3 cellular contexts compared by ENCODE assay signal in the genomic region with DNA sequence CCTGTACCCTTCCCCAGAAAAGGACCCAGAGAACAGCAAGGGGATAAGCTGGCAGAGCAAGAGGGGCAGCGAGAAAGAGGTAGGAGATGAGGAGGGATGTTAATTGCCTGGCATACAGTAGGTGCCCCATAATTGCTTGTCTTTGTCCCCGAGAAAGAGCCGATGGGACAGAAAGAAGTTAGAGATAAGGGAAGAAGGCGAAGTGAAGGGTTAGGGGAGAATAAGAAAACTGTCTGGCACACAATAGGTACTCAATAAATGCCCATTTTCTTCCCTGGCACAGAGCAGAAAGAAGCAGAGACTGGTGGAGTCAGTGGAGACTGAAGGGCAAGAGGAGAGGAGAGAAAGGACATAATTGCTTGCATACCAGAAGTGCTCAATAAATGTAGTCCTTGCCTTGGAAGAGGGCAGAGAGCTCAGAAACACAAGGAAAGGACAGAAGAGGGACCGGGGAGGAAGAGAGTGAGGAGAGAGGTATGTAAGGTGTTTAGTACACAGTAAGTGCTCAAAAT.
A peak's percentile ranks its signal among the peaks of the same experiment; 100 is the strongest.
TF ChIP-seq lines count a peak whose summit lies in the region.

No MANE protein-coding gene starts in this region.

TF ChIP-seq in HEK293, 187 proteins besides CTCF, POLR2A, EP300 and RAD21:
- TF ChIP-seq PRDM1 (tag by site-specific recombination; IDR thresholded peaks at IDR 0.05) (peak; percentile 83), ZFP69B (tag by site-specific recombination; IDR thresholded peaks at IDR 0.05) (no peak), ZNF792 (tag by site-specific recombination; IDR thresholded peaks at IDR 0.05) (peak; percentile 92; the same call in 1 of the 2 replicates)

TF ChIP-seq in IMR-90, 13 proteins besides CTCF, POLR2A, EP300 and RAD21:
- TF ChIP-seq MXI1 (IDR thresholded peaks at IDR 0.05; ENCODE audit: borderline replicate concordance, low read depth, low read length) (no peak), NFE2L2 (IDR thresholded peaks at IDR 0.05; ENCODE audit: low read depth, low read length) (no peak), RCOR1 (IDR thresholded peaks at IDR 0.05; ENCODE audit: insufficient replicate concordance, low read length) (no peak), BHLHE40 (IDR thresholded peaks at IDR 0.05; ENCODE audit: low read depth, low read length) (no peak), FOS (IDR thresholded peaks at IDR 0.05; ENCODE audit: low read depth, low read length) (no peak), MAZ (IDR thresholded peaks at IDR 0.05; ENCODE audit: borderline replicate concordance, low read depth, low read length) (no peak)
- TF ChIP-seq, protein P1, sequence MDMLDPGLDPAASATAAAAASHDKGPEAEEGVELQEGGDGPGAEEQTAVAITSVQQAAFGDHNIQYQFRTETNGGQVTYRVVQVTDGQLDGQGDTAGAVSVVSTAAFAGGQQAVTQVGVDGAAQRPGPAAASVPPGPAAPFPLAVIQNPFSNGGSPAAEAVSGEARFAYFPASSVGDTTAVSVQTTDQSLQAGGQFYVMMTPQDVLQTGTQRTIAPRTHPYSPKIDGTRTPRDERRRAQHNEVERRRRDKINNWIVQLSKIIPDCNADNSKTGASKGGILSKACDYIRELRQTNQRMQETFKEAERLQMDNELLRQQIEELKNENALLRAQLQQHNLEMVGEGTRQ (IDR thresholded peaks at IDR 0.05; ENCODE audit: low read depth, low read length) = no peak

TF ChIP-seq in WTC11, 78 proteins besides CTCF, POLR2A, EP300 and RAD21:
- no peak for TF ChIP-seq PRRX2 (CRISPR knock-in tag; IDR thresholded peaks at IDR 0.05)
- TF ChIP-seq, protein P1 (CRISPR knock-in tag; IDR thresholded peaks at IDR 0.05) = no peak
- no peak for TF ChIP-seq TP53 (CRISPR knock-in tag; IDR thresholded peaks at IDR 0.05)
- no peak for TF ChIP-seq IRF2 (CRISPR knock-in tag; IDR thresholded peaks at IDR 0.05; ENCODE audit: borderline replicate concordance, low read depth)
- TF ChIP-seq, protein P2, sequence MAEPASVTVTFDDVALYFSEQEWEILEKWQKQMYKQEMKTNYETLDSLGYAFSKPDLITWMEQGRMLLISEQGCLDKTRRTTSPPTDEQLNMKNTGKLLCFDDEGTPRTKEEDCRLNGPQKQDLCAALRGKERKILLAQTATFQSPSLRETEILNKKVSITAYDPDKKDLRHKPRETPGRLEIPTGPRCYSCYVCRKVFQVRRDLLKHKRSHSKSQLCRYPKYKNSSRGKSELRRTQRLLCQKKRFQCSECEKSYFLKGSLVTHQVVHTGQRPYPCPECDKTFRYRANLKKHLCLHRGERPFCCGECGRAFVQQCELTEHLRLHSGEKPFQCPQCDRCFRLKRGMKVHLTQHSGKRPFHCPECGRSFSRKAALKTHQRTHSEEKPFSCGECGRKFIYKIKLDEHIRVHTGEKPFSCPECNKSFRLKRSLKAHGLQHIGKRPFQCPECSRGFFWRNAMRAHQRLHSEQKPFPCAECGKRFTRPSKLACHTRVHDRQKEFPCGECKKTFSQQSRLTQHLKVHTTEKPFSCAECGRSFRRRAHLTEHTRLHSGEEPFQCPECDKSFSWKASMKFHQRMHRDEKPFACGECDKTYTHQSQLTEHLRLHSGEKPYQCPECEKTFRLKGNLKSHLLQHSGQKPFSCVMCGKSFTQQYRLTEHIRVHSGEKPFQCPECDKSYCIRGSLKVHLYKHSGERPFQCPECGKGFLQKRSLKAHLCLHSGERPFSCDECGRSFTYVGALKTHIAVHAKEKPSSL (CRISPR knock-in tag; conservative IDR thresholded peaks at IDR 0.05) = no peak
- TF ChIP-seq, protein P3, sequence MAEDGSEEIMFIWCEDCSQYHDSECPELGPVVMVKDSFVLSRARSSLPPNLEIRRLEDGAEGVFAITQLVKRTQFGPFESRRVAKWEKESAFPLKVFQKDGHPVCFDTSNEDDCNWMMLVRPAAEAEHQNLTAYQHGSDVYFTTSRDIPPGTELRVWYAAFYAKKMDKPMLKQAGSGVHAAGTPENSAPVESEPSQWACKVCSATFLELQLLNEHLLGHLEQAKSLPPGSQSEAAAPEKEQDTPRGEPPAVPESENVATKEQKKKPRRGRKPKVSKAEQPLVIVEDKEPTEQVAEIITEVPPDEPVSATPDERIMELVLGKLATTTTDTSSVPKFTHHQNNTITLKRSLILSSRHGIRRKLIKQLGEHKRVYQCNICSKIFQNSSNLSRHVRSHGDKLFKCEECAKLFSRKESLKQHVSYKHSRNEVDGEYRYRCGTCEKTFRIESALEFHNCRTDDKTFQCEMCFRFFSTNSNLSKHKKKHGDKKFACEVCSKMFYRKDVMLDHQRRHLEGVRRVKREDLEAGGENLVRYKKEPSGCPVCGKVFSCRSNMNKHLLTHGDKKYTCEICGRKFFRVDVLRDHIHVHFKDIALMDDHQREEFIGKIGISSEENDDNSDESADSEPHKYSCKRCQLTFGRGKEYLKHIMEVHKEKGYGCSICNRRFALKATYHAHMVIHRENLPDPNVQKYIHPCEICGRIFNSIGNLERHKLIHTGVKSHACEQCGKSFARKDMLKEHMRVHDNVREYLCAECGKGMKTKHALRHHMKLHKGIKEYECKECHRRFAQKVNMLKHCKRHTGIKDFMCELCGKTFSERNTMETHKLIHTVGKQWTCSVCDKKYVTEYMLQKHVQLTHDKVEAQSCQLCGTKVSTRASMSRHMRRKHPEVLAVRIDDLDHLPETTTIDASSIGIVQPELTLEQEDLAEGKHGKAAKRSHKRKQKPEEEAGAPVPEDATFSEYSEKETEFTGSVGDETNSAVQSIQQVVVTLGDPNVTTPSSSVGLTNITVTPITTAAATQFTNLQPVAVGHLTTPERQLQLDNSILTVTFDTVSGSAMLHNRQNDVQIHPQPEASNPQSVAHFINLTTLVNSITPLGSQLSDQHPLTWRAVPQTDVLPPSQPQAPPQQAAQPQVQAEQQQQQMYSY (CRISPR knock-in tag; IDR thresholded peaks at IDR 0.05) = no peak
- TF ChIP-seq, protein P4, sequence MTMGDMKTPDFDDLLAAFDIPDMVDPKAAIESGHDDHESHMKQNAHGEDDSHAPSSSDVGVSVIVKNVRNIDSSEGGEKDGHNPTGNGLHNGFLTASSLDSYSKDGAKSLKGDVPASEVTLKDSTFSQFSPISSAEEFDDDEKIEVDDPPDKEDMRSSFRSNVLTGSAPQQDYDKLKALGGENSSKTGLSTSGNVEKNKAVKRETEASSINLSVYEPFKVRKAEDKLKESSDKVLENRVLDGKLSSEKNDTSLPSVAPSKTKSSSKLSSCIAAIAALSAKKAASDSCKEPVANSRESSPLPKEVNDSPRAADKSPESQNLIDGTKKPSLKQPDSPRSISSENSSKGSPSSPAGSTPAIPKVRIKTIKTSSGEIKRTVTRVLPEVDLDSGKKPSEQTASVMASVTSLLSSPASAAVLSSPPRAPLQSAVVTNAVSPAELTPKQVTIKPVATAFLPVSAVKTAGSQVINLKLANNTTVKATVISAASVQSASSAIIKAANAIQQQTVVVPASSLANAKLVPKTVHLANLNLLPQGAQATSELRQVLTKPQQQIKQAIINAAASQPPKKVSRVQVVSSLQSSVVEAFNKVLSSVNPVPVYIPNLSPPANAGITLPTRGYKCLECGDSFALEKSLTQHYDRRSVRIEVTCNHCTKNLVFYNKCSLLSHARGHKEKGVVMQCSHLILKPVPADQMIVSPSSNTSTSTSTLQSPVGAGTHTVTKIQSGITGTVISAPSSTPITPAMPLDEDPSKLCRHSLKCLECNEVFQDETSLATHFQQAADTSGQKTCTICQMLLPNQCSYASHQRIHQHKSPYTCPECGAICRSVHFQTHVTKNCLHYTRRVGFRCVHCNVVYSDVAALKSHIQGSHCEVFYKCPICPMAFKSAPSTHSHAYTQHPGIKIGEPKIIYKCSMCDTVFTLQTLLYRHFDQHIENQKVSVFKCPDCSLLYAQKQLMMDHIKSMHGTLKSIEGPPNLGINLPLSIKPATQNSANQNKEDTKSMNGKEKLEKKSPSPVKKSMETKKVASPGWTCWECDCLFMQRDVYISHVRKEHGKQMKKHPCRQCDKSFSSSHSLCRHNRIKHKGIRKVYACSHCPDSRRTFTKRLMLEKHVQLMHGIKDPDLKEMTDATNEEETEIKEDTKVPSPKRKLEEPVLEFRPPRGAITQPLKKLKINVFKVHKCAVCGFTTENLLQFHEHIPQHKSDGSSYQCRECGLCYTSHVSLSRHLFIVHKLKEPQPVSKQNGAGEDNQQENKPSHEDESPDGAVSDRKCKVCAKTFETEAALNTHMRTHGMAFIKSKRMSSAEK (CRISPR knock-in tag; IDR thresholded peaks at IDR 0.05; ENCODE audit: borderline replicate concordance) = no peak
- no peak for TF ChIP-seq GRHL2 (CRISPR knock-in tag; IDR thresholded peaks at IDR 0.05; ENCODE audit: insufficient replicate concordance, severe bottlenecking)
- no peak for TF ChIP-seq ETV6 (CRISPR knock-in tag; IDR thresholded peaks at IDR 0.05)
- no peak for TF ChIP-seq SP1 (CRISPR knock-in tag; conservative IDR thresholded peaks at IDR 0.05)
- TF ChIP-seq ZNF138 (CRISPR knock-in tag; conservative IDR thresholded peaks at IDR 0.05) = no peak
- TF ChIP-seq, protein P5, sequence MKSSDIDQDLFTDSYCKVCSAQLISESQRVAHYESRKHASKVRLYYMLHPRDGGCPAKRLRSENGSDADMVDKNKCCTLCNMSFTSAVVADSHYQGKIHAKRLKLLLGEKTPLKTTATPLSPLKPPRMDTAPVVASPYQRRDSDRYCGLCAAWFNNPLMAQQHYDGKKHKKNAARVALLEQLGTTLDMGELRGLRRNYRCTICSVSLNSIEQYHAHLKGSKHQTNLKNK (CRISPR knock-in tag; IDR thresholded peaks at IDR 0.05) = no peak
- no peak for TF ChIP-seq NFE2L1 (CRISPR knock-in tag; IDR thresholded peaks at IDR 0.05)
- no peak for TF ChIP-seq ELF4 (CRISPR knock-in tag; IDR thresholded peaks at IDR 0.05; ENCODE audit: low read depth)
- TF ChIP-seq, protein P6, sequence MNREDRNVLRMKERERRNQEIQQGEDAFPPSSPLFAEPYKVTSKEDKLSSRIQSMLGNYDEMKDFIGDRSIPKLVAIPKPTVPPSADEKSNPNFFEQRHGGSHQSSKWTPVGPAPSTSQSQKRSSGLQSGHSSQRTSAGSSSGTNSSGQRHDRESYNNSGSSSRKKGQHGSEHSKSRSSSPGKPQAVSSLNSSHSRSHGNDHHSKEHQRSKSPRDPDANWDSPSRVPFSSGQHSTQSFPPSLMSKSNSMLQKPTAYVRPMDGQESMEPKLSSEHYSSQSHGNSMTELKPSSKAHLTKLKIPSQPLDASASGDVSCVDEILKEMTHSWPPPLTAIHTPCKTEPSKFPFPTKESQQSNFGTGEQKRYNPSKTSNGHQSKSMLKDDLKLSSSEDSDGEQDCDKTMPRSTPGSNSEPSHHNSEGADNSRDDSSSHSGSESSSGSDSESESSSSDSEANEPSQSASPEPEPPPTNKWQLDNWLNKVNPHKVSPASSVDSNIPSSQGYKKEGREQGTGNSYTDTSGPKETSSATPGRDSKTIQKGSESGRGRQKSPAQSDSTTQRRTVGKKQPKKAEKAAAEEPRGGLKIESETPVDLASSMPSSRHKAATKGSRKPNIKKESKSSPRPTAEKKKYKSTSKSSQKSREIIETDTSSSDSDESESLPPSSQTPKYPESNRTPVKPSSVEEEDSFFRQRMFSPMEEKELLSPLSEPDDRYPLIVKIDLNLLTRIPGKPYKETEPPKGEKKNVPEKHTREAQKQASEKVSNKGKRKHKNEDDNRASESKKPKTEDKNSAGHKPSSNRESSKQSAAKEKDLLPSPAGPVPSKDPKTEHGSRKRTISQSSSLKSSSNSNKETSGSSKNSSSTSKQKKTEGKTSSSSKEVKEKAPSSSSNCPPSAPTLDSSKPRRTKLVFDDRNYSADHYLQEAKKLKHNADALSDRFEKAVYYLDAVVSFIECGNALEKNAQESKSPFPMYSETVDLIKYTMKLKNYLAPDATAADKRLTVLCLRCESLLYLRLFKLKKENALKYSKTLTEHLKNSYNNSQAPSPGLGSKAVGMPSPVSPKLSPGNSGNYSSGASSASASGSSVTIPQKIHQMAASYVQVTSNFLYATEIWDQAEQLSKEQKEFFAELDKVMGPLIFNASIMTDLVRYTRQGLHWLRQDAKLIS (CRISPR knock-in tag; IDR thresholded peaks at IDR 0.05; ENCODE audit: borderline replicate concordance) = no peak
